ENCODE assay signal across 12 cellular contexts in the genomic region with DNA sequence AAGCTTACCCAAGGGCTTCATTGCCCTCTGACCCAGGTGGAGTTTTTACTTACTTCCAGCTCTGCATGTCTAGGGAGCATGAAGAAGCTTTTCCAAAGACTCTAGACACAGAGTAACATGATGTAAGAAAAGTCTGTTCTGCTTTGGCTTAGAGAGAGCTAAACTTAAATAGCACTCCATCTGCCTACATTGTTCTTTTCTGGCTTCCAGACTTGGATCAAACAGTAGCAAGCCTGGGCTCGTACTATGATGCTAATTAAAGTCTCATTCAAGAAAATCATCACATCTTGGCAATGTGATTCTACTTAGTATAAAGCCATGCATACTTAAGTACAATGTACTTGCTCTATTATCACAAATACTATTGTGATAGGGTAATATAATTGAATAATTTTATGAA.
"Had no signal": no experiment of that assay in that cellular context is flagged by ENCODE, and none has a peak within 500 bp of the region (broad histone marks: within the 10 kb centered on the region; RNA-seq: fewer than 3 reads in every experiment).

No MANE protein-coding gene starts in this region.

- H3K4me1 ChIP-seq: gastroesophageal sphincter, stomach, tibial artery, uterus had no signal

- H3K4me3 ChIP-seq: gastroesophageal sphincter, stomach, tibial artery, uterus had no signal

- H3K9me3 ChIP-seq: gastroesophageal sphincter, stomach, tibial artery, uterus had no signal

- H3K27ac ChIP-seq: brain microvascular endothelial cell, gastroesophageal sphincter, stomach, tibial artery, uterus had no signal

- H3K27me3 Mint-ChIP-seq: activated naive CD8-positive, alpha-beta T cell; T-helper 17 cell had no signal

- H3K4me1 Mint-ChIP-seq: T-helper 17 cell had no signal

- ATAC-seq: gastroesophageal sphincter, T-helper 17 cell had no signal

- DNase-seq: activated CD4-positive, CD25-positive, alpha-beta regulatory T cell; activated effector memory CD4-positive, alpha-beta T cell treated with Interleukin-2 at 50 U/mL for 16 hours; activated T-cell treated with anti-CD3 and anti-CD28 coated beads, Interleukin-2, amount 50 U/mL, for 1 hour; brain microvascular endothelial cell; stimulated activated CD4-positive, alpha-beta T cell treated with anti-CD3 and anti-CD28 coated beads, Interleukin-15, amount 100 ng/mL, for 24 hours; stimulated activated CD4-positive, alpha-beta T cell treated with anti-CD3 and anti-CD28 coated beads, Interleukin-4, amount 100 ng/mL, for 4 hours; stomach; T-helper 17 cell; tibial artery; uterus had no signal

- H3K27ac Mint-ChIP-seq: activated naive CD8-positive, alpha-beta T cell; T-helper 17 cell had no signal

- H3K27me3 ChIP-seq: brain microvascular endothelial cell, gastroesophageal sphincter, stomach, tibial artery, uterus had no signal

- H3K4me3 Mint-ChIP-seq: activated naive CD8-positive, alpha-beta T cell; T-helper 17 cell had no signal

- H3K36me3 Mint-ChIP-seq: activated naive CD8-positive, alpha-beta T cell had no signal

- H3K36me3 ChIP-seq: brain microvascular endothelial cell, gastroesophageal sphincter, stomach, tibial artery, uterus had no signal
